In the genomic region with DNA sequence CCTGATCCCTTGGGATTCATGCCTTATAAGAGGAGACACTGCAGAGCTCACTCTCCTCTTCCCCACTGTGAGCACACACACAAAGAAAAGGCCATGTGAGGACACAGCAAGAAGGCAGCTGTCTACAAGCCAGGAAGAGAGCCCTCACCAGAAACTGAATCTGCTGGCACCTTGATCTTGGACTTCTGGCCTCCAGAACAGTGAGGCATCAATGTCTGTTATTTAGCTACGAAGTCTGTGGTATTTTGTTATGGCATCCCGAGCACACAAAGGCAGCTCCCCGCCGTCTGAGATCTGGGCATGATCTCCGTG, we compare ENCODE assay signal across 32 cellular contexts. TPM values are rescaled to one million over a fixed set of nuclear protein-coding genes. Genes with fewer than 3 reads are reported as not detected.
DNase-seq lines count a peak whose midpoint lies in the region; ATAC-seq and TF ChIP-seq lines count a peak whose summit lies in the region.
"Had no signal": no experiment of that assay in that cellular context is flagged by ENCODE, and none has a peak within 500 bp of the region (broad histone marks: within the 10 kb centered on the region; RNA-seq: fewer than 3 reads in every experiment).

No MANE protein-coding gene starts in this region.

- H3K36me3 ChIP-seq in left ventricle myocardium inferior, result no peaks in the 10 kb centered on the region
- H3K36me3 ChIP-seq: ascending aorta, cardiac muscle cell, MG63, right lobe of liver, spleen, tibial artery had no signal

- H3K36me3 Mint-ChIP-seq in mesothelial cell of epicardium, result no peaks in the 10 kb centered on the region
- H3K36me3 Mint-ChIP-seq in activated naive CD8-positive, alpha-beta T cell treated with anti-CD3 and anti-CD28 coated beads, Interleukin-2, amount 50 U/mL, for 24 hours (ENCODE audit: low read depth), result no peaks in the 10 kb centered on the region
- H3K36me3 Mint-ChIP-seq in activated CD4-positive, alpha-beta memory T cell treated with anti-CD3 and anti-CD28 coated beads for 36 hours, result no peaks in the 10 kb centered on the region
- H3K36me3 Mint-ChIP-seq: activated naive CD8-positive, alpha-beta T cell treated with anti-CD3 and anti-CD28 coated beads, Interleukin-2, amount 10 ng/mL, durations not matched to agents 7 days and 5 days; WTC11 had no signal

- H3K9me3 ChIP-seq in left ventricle myocardium inferior (replicated peaks), result no peaks in the 10 kb centered on the region
- no peaks in the 10 kb centered on the region for H3K9me3 ChIP-seq in right cardiac atrium (ENCODE audit: control insufficient read depth, low read length)
- H3K9me3 ChIP-seq: ascending aorta, MG63, right lobe of liver, spleen, tibial artery had no signal

- no peaks in the 10 kb centered on the region for H3K9me3 Mint-ChIP-seq in mesothelial cell of epicardium
- H3K9me3 Mint-ChIP-seq in activated naive CD8-positive, alpha-beta T cell treated with anti-CD3 and anti-CD28 coated beads, Interleukin-2, amount 50 U/mL, for 24 hours, result no peaks in the 10 kb centered on the region
- H3K9me3 Mint-ChIP-seq in activated CD4-positive, alpha-beta memory T cell treated with anti-CD3 and anti-CD28 coated beads for 36 hours, result no peaks in the 10 kb centered on the region
- H3K9me3 Mint-ChIP-seq: activated CD4-positive, alpha-beta T cell treated with anti-CD3 and anti-CD28 coated beads, Interleukin-2, amount 10 ng/mL, durations not matched to agents 24 days and 14 days; activated naive CD8-positive, alpha-beta T cell treated with anti-CD3 and anti-CD28 coated beads, Interleukin-2, amount 10 ng/mL, durations not matched to agents 7 days and 5 days; stimulated activated naive CD8-positive, alpha-beta T cell treated with anti-CD3 and anti-CD28 coated beads, Interleukin-15, amount 100 ng/mL, for 72 hours; WTC11 had no signal

- intact Hi-C loops in left ventricle myocardium inferior (cut with micrococcal nuclease) (no loop called here), right cardiac atrium (cut with DNase I) (no loop called here)
- intact Hi-C loops in activated CD4-positive, alpha-beta memory T cell treated with anti-CD3 and anti-CD28 coated beads for 36 hours (cut with micrococcal nuclease), result no loop called here

- H3K27ac ChIP-seq in left ventricle myocardium inferior (replicated peaks) (peak overlapping the region; percentile 44), right cardiac atrium (ENCODE audit: low read length) (no peak overlapping the region)
- H3K27ac ChIP-seq: ascending aorta, coronary artery, epithelial cell of prostate, right lobe of liver, spleen, tibial artery had no signal

- POLR2A ChIA-PET in activated CD4-positive, alpha-beta memory T cell treated with anti-CD3 and anti-CD28 coated beads for 36 hours (lab: Charles Lee), result interaction anchor here (0.6 kb wide), 1 partner anchor 47 kb away, joined by 3 read pairs; a partner anchor contains a TSS

- no peak for TF ChIP-seq CTCF in left ventricle myocardium inferior (IDR thresholded peaks at IDR 0.05; ENCODE audit: borderline replicate concordance)
- TF ChIP-seq CTCF in mesothelial cell of epicardium (IDR thresholded peaks at IDR 0.05; ENCODE audit: unreplicated experiment), result no peak

- no peak overlapping the region for H3K4me3 Mint-ChIP-seq in mesothelial cell of epicardium
- no peak overlapping the region for H3K4me3 Mint-ChIP-seq in activated naive CD8-positive, alpha-beta T cell treated with anti-CD3 and anti-CD28 coated beads, Interleukin-2, amount 50 U/mL, for 24 hours
- H3K4me3 Mint-ChIP-seq in activated CD4-positive, alpha-beta memory T cell treated with anti-CD3 and anti-CD28 coated beads for 36 hours, result no peak overlapping the region
- H3K4me3 Mint-ChIP-seq: activated CD4-positive, alpha-beta T cell treated with anti-CD3 and anti-CD28 coated beads, Interleukin-2, amount 10 ng/mL, durations not matched to agents 24 days and 14 days; activated naive CD8-positive, alpha-beta T cell treated with anti-CD3 and anti-CD28 coated beads, Interleukin-2, amount 10 ng/mL, durations not matched to agents 7 days and 5 days; stimulated activated naive CD8-positive, alpha-beta T cell treated with anti-CD3 and anti-CD28 coated beads, Interleukin-15, amount 100 ng/mL, for 72 hours; WTC11 had no signal

- WGBS in right cardiac atrium, result 84% methylated on average over 5 of the region's 5 CpGs

- H3K4me1 ChIP-seq in left ventricle myocardium inferior (peaks cover 15% of the 10 kb centered on the region), right cardiac atrium (ENCODE audit: control insufficient read depth, insufficient read depth, low read length) (no peaks in the 10 kb centered on the region)
- H3K4me1 ChIP-seq: ascending aorta, right lobe of liver, spleen, tibial artery had no signal

- H3K27ac Mint-ChIP-seq in mesothelial cell of epicardium, result peak overlapping the region; percentile 80
- H3K27ac Mint-ChIP-seq in activated naive CD8-positive, alpha-beta T cell treated with anti-CD3 and anti-CD28 coated beads, Interleukin-2, amount 50 U/mL, for 24 hours, result no peak overlapping the region
- no peak overlapping the region for H3K27ac Mint-ChIP-seq in activated CD4-positive, alpha-beta memory T cell treated with anti-CD3 and anti-CD28 coated beads for 36 hours
- H3K27ac Mint-ChIP-seq: activated CD4-positive, alpha-beta T cell treated with anti-CD3 and anti-CD28 coated beads, Interleukin-2, amount 10 ng/mL, durations not matched to agents 24 days and 14 days; activated naive CD8-positive, alpha-beta T cell treated with anti-CD3 and anti-CD28 coated beads, Interleukin-2, amount 10 ng/mL, durations not matched to agents 7 days and 5 days; WTC11 had no signal

- CTCF ChIA-PET in activated CD4-positive, alpha-beta memory T cell treated with anti-CD3 and anti-CD28 coated beads for 36 hours (lab: Charles Lee), result interaction anchor here (1.2 to 4.0 kb wide), 6 partner anchors 10 to 147 kb away, joined by 3 to 17 read pairs (median 6); no protein-coding TSS in a partner anchor

- ATAC-seq in right cardiac atrium, result no peak
- ATAC-seq in activated naive CD8-positive, alpha-beta T cell treated with anti-CD3 and anti-CD28 coated beads, Interleukin-2, amount 50 U/mL, for 24 hours, result no peak
- no peak for ATAC-seq in HG02588 (IDR thresholded peaks at IDR 0.05; ENCODE audit: unreplicated experiment)
- ATAC-seq: GM12878; left colon; Panc1; right lobe of liver; stimulated activated naive CD8-positive, alpha-beta T cell treated with anti-CD3 and anti-CD28 coated beads, Interleukin-15, amount 100 ng/mL, for 72 hours had no signal

- H3K4me1 Mint-ChIP-seq in mesothelial cell of epicardium, result peaks cover 24% of the 10 kb centered on the region
- H3K4me1 Mint-ChIP-seq in activated naive CD8-positive, alpha-beta T cell treated with anti-CD3 and anti-CD28 coated beads, Interleukin-2, amount 50 U/mL, for 24 hours, result no peaks in the 10 kb centered on the region
- no peaks in the 10 kb centered on the region for H3K4me1 Mint-ChIP-seq in activated CD4-positive, alpha-beta memory T cell treated with anti-CD3 and anti-CD28 coated beads for 36 hours (ENCODE audit: low read depth)
- H3K4me1 Mint-ChIP-seq: activated CD4-positive, alpha-beta T cell treated with anti-CD3 and anti-CD28 coated beads, Interleukin-2, amount 10 ng/mL, durations not matched to agents 24 days and 14 days; stimulated activated naive CD8-positive, alpha-beta T cell treated with anti-CD3 and anti-CD28 coated beads, Interleukin-15, amount 100 ng/mL, for 72 hours had no signal

- DNase-seq in left ventricle myocardium inferior, result no peak
- no peak for DNase-seq in right cardiac atrium
- DNase-seq in NCI-H2171 treated with DMSO at 0.1 percent for 48 hours (lab: John Stamatoyannopoulos, UW), result peak; percentile 70
- DNase-seq in mesothelial cell of epicardium (ENCODE audit: low spot score in 2 of 2, unreplicated experiment in 2 of 2), result no peak
- no peak for DNase-seq in activated naive CD8-positive, alpha-beta T cell treated with anti-CD3 and anti-CD28 coated beads, Interleukin-2, amount 50 U/mL, for 24 hours
- no peak for DNase-seq in activated CD4-positive, alpha-beta memory T cell treated with anti-CD3 and anti-CD28 coated beads for 36 hours
- DNase-seq: activated CD4-positive, alpha-beta T cell treated with anti-CD3 and anti-CD28 coated beads, Interleukin-2, amount 10 ng/mL, durations not matched to agents 24 days and 14 days; activated effector memory CD4-positive, alpha-beta T cell treated with anti-CD3 and anti-CD28 coated beads, Interleukin-2, amount 50 U/mL, for 16 hours; activated naive CD8-positive, alpha-beta T cell treated with anti-CD3 and anti-CD28 coated beads, Interleukin-2, amount 10 ng/mL, durations not matched to agents 7 days and 5 days; activated T-cell treated with anti-CD3 and anti-CD28 coated beads, Interleukin-2, amount 50 U/mL, for 1 hour; effector CD8-positive, alpha-beta T cell; HCEC 1CT; KG1; left colon; mesenchymal stem cell; MG63; NCI-H2107; right lobe of liver; SHP77 treated with DMSO at 0.1 percent for 48 hours; spleen; stimulated activated naive CD8-positive, alpha-beta T cell treated with anti-CD3 and anti-CD28 coated beads, Interleukin-15, amount 100 ng/mL, for 72 hours; SW 1271; T1000; tibial artery had no signal

- no peaks in the 10 kb centered on the region for H3K27me3 Mint-ChIP-seq in mesothelial cell of epicardium (ENCODE audit: low read depth)
- H3K27me3 Mint-ChIP-seq in activated naive CD8-positive, alpha-beta T cell treated with anti-CD3 and anti-CD28 coated beads, Interleukin-2, amount 50 U/mL, for 24 hours, result no peaks in the 10 kb centered on the region
- no peaks in the 10 kb centered on the region for H3K27me3 Mint-ChIP-seq in activated CD4-positive, alpha-beta memory T cell treated with anti-CD3 and anti-CD28 coated beads for 36 hours
- H3K27me3 Mint-ChIP-seq: activated naive CD8-positive, alpha-beta T cell treated with anti-CD3 and anti-CD28 coated beads, Interleukin-2, amount 10 ng/mL, durations not matched to agents 7 days and 5 days; stimulated activated naive CD8-positive, alpha-beta T cell treated with anti-CD3 and anti-CD28 coated beads, Interleukin-15, amount 100 ng/mL, for 72 hours had no signal

- H3K27me3 ChIP-seq in left ventricle myocardium inferior (ENCODE audit: low read depth), result no peaks in the 10 kb centered on the region
- H3K27me3 ChIP-seq in right cardiac atrium (ENCODE audit: control insufficient read depth, insufficient read depth), result no peaks in the 10 kb centered on the region
- H3K27me3 ChIP-seq: ascending aorta, cardiac muscle cell, MG63, right lobe of liver, spleen, tibial artery had no signal

- H3K4me3 ChIP-seq in left ventricle myocardium inferior (no peak overlapping the region), right cardiac atrium (ENCODE audit: low read length) (no peak overlapping the region)
- H3K4me3 ChIP-seq: ascending aorta, cardiac muscle cell, coronary artery, GM12878, MG63, right lobe of liver, spleen, tibial artery had no signal

RNA-seq across cellular contexts. Expression of a gene that starts 47.1 kb away (rescaled TPM):
- 684 TPM for total RNA-seq in left ventricle myocardium inferior
- total RNA-seq in right cardiac atrium, result 100 to 1,000 TPM; 586 to 826 (median 727) TPM
- polyA plus RNA-seq in right cardiac atrium, result 1,436 TPM
- total RNA-seq in mesothelial cell of epicardium, result 1,158 to 1,228 TPM (median 1,198 TPM) in 3 replicates
- 1,000 to 10,000 TPM; 1,338 to 1,385 TPM for total RNA-seq in activated CD4-positive, alpha-beta memory T cell treated with anti-CD3 and anti-CD28 coated beads for 36 hours
